17 cellular contexts compared by ENCODE assay signal in the genomic region with DNA sequence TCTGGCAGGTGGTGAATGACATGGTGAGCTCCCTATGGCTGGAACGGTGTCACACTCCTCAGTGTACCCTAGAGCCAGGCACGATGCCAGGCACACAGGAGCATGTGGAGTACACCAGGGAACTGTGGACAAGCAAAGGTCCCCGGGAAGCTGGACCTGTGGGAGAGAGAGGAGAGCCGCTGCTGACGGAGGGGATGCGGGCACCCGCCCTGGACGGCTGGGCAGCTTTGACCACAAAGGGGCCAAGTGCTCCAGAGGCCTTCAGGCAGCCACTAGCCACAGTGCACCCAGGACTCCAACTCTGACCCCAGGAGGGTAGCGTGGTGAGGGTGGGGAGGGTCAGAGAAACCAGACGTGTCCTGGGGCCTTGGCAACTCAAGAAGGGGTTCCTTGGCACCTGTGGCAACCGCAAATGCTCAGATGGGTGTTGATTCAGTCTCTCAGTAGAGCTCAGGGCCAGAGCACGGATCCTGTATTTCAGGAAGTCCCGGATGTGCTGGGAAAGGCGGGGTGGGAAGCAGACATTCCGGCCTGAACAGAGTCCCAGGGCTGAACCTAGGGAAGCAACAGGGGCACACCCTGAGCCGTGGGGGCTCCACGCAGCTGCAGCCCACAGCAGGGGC. TPM values are rescaled to one million over a fixed set of nuclear protein-coding genes. Genes with fewer than 3 reads are reported as not detected.
A peak's percentile ranks its signal among the peaks of the same experiment; 100 is the strongest.
DNase-seq lines count a peak whose midpoint lies in the region; ATAC-seq and TF ChIP-seq lines count a peak whose summit lies in the region.
"Had no signal": no experiment of that assay in that cellular context is flagged by ENCODE, and none has a peak within 500 bp of the region (broad histone marks: within the 10 kb centered on the region; RNA-seq: fewer than 3 reads in every experiment).

No MANE protein-coding gene starts in this region.

- H3K4me3 ChIP-seq in Caco-2 (ENCODE audit: low read depth, low read length) (no peak overlapping the region), dorsolateral prefrontal cortex (no peak overlapping the region), gastrocnemius medialis (no peak overlapping the region), GM23248 (no peak overlapping the region)
- H3K4me3 ChIP-seq: thoracic aorta had no signal

- H3K9me2 ChIP-seq in GM23248 (ENCODE audit: insufficient read depth) = no peaks in the 10 kb centered on the region

- intact Hi-C loops in Caco-2 (cut with micrococcal nuclease; ENCODE audit: unreplicated experiment) (loop anchor here (10.0 kb wide), 1 partner anchor 87 kb away; no protein-coding TSS in a partner anchor), dorsolateral prefrontal cortex (cut with DNase I) (no loop called here), gastrocnemius medialis (cut with DNase I; ENCODE audit: low total_unique reads) (no loop called here)

- no peaks in the 10 kb centered on the region for H3K36me3 ChIP-seq in Caco-2 (ENCODE audit: control insufficient read depth, insufficient read depth, low read length)
- H3K36me3 ChIP-seq in gastrocnemius medialis = no peaks in the 10 kb centered on the region
- H3K36me3 ChIP-seq in GM23248 (ENCODE audit: low read depth) = no peaks in the 10 kb centered on the region
- H3K36me3 ChIP-seq: thoracic aorta had no signal

- no peaks in the 10 kb centered on the region for H3K9me3 Mint-ChIP-seq in Caco-2 (ENCODE audit: unreplicated experiment)
- H3K9me3 Mint-ChIP-seq: activated naive CD8-positive, alpha-beta T cell treated with anti-CD3 and anti-CD28 coated beads, Interleukin-2, amount 50 U/mL, for 24 hours; naive B cell had no signal

- H3K27ac Mint-ChIP-seq in Caco-2 (ENCODE audit: unreplicated experiment) = peak overlapping the region; percentile 18
- H3K27ac Mint-ChIP-seq: activated naive CD8-positive, alpha-beta T cell treated with anti-CD3 and anti-CD28 coated beads, Interleukin-2, amount 50 U/mL, for 24 hours; naive B cell had no signal

- peaks cover 16% of the 10 kb centered on the region for H3K36me3 Mint-ChIP-seq in Caco-2 (ENCODE audit: insufficient read depth, unreplicated experiment)
- H3K36me3 Mint-ChIP-seq: naive B cell had no signal

- no peak for TF ChIP-seq CTCF in Caco-2 (IDR thresholded peaks at IDR 0.05; ENCODE audit: insufficient read depth in 1 of 2, low read depth in 1 of 2, low read length in 1 of 2, severe bottlenecking in 1 of 2, unreplicated experiment in 1 of 2)
- TF ChIP-seq CTCF in dorsolateral prefrontal cortex (IDR thresholded peaks at IDR 0.05 in 54 of 56, conservative IDR thresholded peaks at IDR 0.05 in 2 of 56; ENCODE audit: low read depth in 1 of 56, partially characterized antibody in 56 of 56) = no peak
- TF ChIP-seq CTCF in gastrocnemius medialis (IDR thresholded peaks at IDR 0.05 in 4 of 5, conservative IDR thresholded peaks at IDR 0.05 in 1 of 5) = no peak

- H3K4me1 ChIP-seq in Caco-2 (peaks cover 41% of the 10 kb centered on the region), gastrocnemius medialis (peaks cover 6 to 12% of the 10 kb centered on the region in 2 donors), GM23248 (ENCODE audit: insufficient read depth) (no peaks in the 10 kb centered on the region)

- DNase-seq in Caco-2 (no peak), dorsolateral prefrontal cortex (peak in 1 of 10 donors; percentile 27), left lobe of liver (ENCODE audit: low spot score) (peak; percentile 87), gastrocnemius medialis (no peak), middle frontal gyrus (ENCODE audit: extremely low spot score, low spot score) (no peak), GM23248 (no peak), A172 (ENCODE audit: low spot score) (no peak), NCI-H2196 (lab: John Stamatoyannopoulos, UW; ENCODE audit: unreplicated experiment) (no peak)
- DNase-seq: activated naive CD8-positive, alpha-beta T cell treated with anti-CD3 and anti-CD28 coated beads, Interleukin-2, amount 50 U/mL, for 24 hours; cerebellar nuclear complex; KG1; naive B cell; NCI-H2029 treated with DMSO at 0.1 percent for 48 hours; NK-92 treated with Interleukin-12 subunit alpha and Interleukin-12 subunit beta, amount 100 ng/mL, for 24 hours had no signal

- no peak overlapping the region for H2AFZ ChIP-seq in GM23248

- 55 to 61% methylated on average over 16 to 17 of the region's 17 CpGs for WGBS in GM23248 (ENCODE audit: low coverage in 1 of 2, low lambda C conversion rate in 2 of 2, missing lambda C conversion rate in 2 of 2), 2 experiments

- H3K27ac ChIP-seq in dorsolateral prefrontal cortex = peak overlapping the region in 32 of 59 donors; percentile 16 to 73 (median 49)
- peak overlapping the region in 3 of 4 donors; percentile 25 to 46 (median 45) for H3K27ac ChIP-seq in gastrocnemius medialis
- H3K27ac ChIP-seq in GM23248 = no peak overlapping the region
- H3K27ac ChIP-seq: thoracic aorta had no signal

- CTCF ChIA-PET in Caco-2 (lab: Charles Lee) = interaction anchor here (1.2 to 3.3 kb wide), 7 partner anchors 16 to 58 kb away, joined by 4 to 17 read pairs (median 9); no protein-coding TSS in a partner anchor

- H3K9me3 ChIP-seq in Caco-2 (no peaks in the 10 kb centered on the region), gastrocnemius medialis (no peaks in the 10 kb centered on the region), GM23248 (ENCODE audit: low read depth) (no peaks in the 10 kb centered on the region)
- H3K9me3 ChIP-seq: thoracic aorta had no signal

- no TSS peak for BruUV-seq in Caco-2 (replicated peaks; lab: Mats Ljungman, UMichigan)

- no peaks in the 10 kb centered on the region for H3K27me3 ChIP-seq in Caco-2 (replicated peaks; ENCODE audit: control insufficient read depth, insufficient read depth, low read length)
- no peaks in the 10 kb centered on the region for H3K27me3 ChIP-seq in dorsolateral prefrontal cortex
- H3K27me3 ChIP-seq in gastrocnemius medialis = no peaks in the 10 kb centered on the region
- H3K27me3 ChIP-seq in GM23248 (replicated peaks; ENCODE audit: insufficient read depth) = no peaks in the 10 kb centered on the region

- in situ Hi-C loops in gastrocnemius medialis (cut with MboI; ENCODE audit: low sequenced_read_pairs in 4 of 4) = no loop called here
- in situ Hi-C loops in GM23248 (cut with MboI) = no loop called here

- H3K9ac ChIP-seq in GM23248 = no peak overlapping the region

- no peaks in the 10 kb centered on the region for H3K79me2 ChIP-seq in GM23248 (ENCODE audit: insufficient read depth)

- no peak overlapping the region for H3K4me2 ChIP-seq in GM23248 (ENCODE audit: unreplicated experiment)

- ATAC-seq in left lobe of liver (peak; percentile 63), gastrocnemius medialis (peak; percentile 25 to 36)
- ATAC-seq: activated CD4-positive, CD25-positive, alpha-beta regulatory T cell treated with anti-CD3 and anti-CD28 coated beads, Interleukin-2, amount 50 U/mL, for 24 hours; activated naive CD8-positive, alpha-beta T cell treated with anti-CD3 and anti-CD28 coated beads, Interleukin-2, amount 50 U/mL, for 24 hours had no signal

- H4K20me1 ChIP-seq in GM23248 (ENCODE audit: insufficient read depth) = no peaks in the 10 kb centered on the region

- H3K4me3 Mint-ChIP-seq in Caco-2 (ENCODE audit: unreplicated experiment) = no peak overlapping the region
- H3K4me3 Mint-ChIP-seq: activated naive CD8-positive, alpha-beta T cell treated with anti-CD3 and anti-CD28 coated beads, Interleukin-2, amount 50 U/mL, for 24 hours; naive B cell had no signal

- POLR2A ChIA-PET in Caco-2 (lab: Charles Lee) = interaction anchor here (1.4 kb wide), 1 partner anchor 41 kb away, joined by 8 read pairs; no protein-coding TSS in a partner anchor

- no peaks in the 10 kb centered on the region for H3K27me3 Mint-ChIP-seq in Caco-2 (ENCODE audit: insufficient read depth, unreplicated experiment)

- no peak for TF ChIP-seq POLR2A in gastrocnemius medialis (IDR thresholded peaks at IDR 0.05)

- H3K4me1 Mint-ChIP-seq in Caco-2 (ENCODE audit: low read depth, unreplicated experiment) = peaks cover 27% of the 10 kb centered on the region
- H3K4me1 Mint-ChIP-seq: naive B cell had no signal

- H3F3A ChIP-seq in GM23248 (ENCODE audit: insufficient read depth) = no peaks in the 10 kb centered on the region

RNA-seq across cellular contexts. Expression of a gene that starts 2.3 kb away (rescaled TPM):
- total RNA-seq in Caco-2 (2022) (53.1 and 69.9 TPM in 2 replicates), dorsolateral prefrontal cortex (under 1 TPM in 6 of 120 experiments, not detected in 114; 0.26 to 0.76 (median 0.30) TPM), left lobe of liver (19.3 TPM), gastrocnemius medialis (not detected)
- total RNA-seq in GM23248 (2014; rRNA removed; shearing (Covaris generic)) = not detected in 2 replicates
- polyA plus RNA-seq in GM23248 (2016; fragmentation: Nextera tagmentation; extraction: Ambion mirVana) = not detected in 2 replicates
- total RNA-seq in A172 (2014; rRNA removed; shearing (Covaris generic)) = 0.22 TPM in 1 of 2 replicates, not detected in the other
- total RNA-seq: H4, thoracic aorta had no signal

RNA-seq across cellular contexts. Expression of a gene that starts 7.9 kb away (rescaled TPM):
- total RNA-seq in Caco-2 (2022) = not detected in 2 replicates
- under 1 TPM in 6 of 120 experiments, not detected in 114; 0.08 to 0.22 (median 0.11) TPM for total RNA-seq in dorsolateral prefrontal cortex
- 0.05 TPM for total RNA-seq in left lobe of liver
- total RNA-seq in gastrocnemius medialis = under 1 TPM in 1 of 4 donors, not detected in 3; 0.07 TPM
- under 0.01 and 2.4 TPM in 2 replicates for total RNA-seq in GM23248 (2014; rRNA removed; shearing (Covaris generic))
- not detected in 2 replicates for polyA plus RNA-seq in GM23248 (2016; fragmentation: Nextera tagmentation; extraction: Ambion mirVana)
- 0.02 TPM in 1 of 2 replicates, not detected in the other for total RNA-seq in A172 (2014; rRNA removed; shearing (Covaris generic))
- total RNA-seq: H4, thoracic aorta had no signal

RNA-seq across cellular contexts. Expression of a gene that starts 29.6 kb away (rescaled TPM):
- 0.20 and 0.39 TPM in 2 replicates for total RNA-seq in Caco-2 (2022)
- total RNA-seq in dorsolateral prefrontal cortex = under 1 TPM in 1 of 120 experiments, not detected in 119; 0.36 TPM
- total RNA-seq in left lobe of liver = 1,805 TPM
- 1 to 10 TPM in 2 of 4 donors, not detected in 2; 1.7 to 3.3 TPM for total RNA-seq in gastrocnemius medialis
- total RNA-seq in GM23248 (2014; rRNA removed; shearing (Covaris generic)) = not detected in 2 replicates
- polyA plus RNA-seq in GM23248 (2016; fragmentation: Nextera tagmentation; extraction: Ambion mirVana) = not detected in 2 replicates
- 0.07 TPM in 1 of 2 replicates, not detected in the other for total RNA-seq in A172 (2014; rRNA removed; shearing (Covaris generic))
- total RNA-seq: H4, thoracic aorta had no signal

Comparison
In these comparisons a context has a peak if more than half of its experiments do, and no peak if none do; other contexts are left out.
1. RNA of a gene that starts 29.6 kb away (total RNA-seq): 1,805 TPM in left lobe of liver (single experiment); 1.7 to 3.3 TPM in gastrocnemius medialis, 0.20 to 0.39 TPM in Caco-2, 0.36 TPM in dorsolateral prefrontal cortex, not detected in GM23248 and 0.07 TPM in A172; every median in the first group is over 100 times any median in the second.